Comparison of ENCODE assay signal across 19 cellular contexts in genomic region chr2:85199692-85200091, GRCh38.
"Had no signal": no experiment of that assay in that cellular context is flagged by ENCODE, and none has a peak within 500 bp of the region (broad histone marks: within the 10 kb centered on the region; RNA-seq: fewer than 3 reads in every experiment).

No MANE protein-coding gene starts in this region.

- DNase-seq: activated B cell treated with CpG ODN at 0.5 μM for 24 hours; activated CD4-positive, alpha-beta T cell treated with anti-CD3 and anti-CD28 coated beads, Interleukin-2, amount 10 ng/mL, durations not matched to agents 24 days and 14 days; activated CD8-positive, alpha-beta memory T cell treated with anti-CD3 and anti-CD28 coated beads, Interleukin-2, amount 50 U/mL, for 4 hours; activated CD8-positive, alpha-beta T cell treated with anti-CD3 and anti-CD28 coated beads, Interleukin-2, amount 10 ng/mL, durations not matched to agents 7 days and 5 days; activated gamma-delta T cell; activated T-cell treated with anti-CD3 and anti-CD28 coated beads, Interleukin-2, amount 50 U/mL, for 72 hours; amygdala; brain microvascular endothelial cell; effector memory CD4-positive, alpha-beta T cell; islet precursor cell; natural killer cell; spleen; stimulated activated CD4-positive, alpha-beta T cell treated with anti-CD3 and anti-CD28 coated beads, Interleukin-1b, Interleukin-23, amount 100 ng/mL, for 48 hours; stomach; SW 1271; upper lobe of right lung had no signal

- H3K9me3 ChIP-seq: spleen, stomach, thoracic aorta, upper lobe of right lung had no signal

- H3K4me1 ChIP-seq: spleen, stomach, upper lobe of right lung had no signal

- H3K4me3 ChIP-seq: spleen, stomach, thoracic aorta, upper lobe of right lung had no signal

- ATAC-seq: activated CD8-positive, alpha-beta T cell treated with anti-CD3 and anti-CD28 coated beads, Interleukin-2, amount 10 ng/mL, durations not matched to agents 7 days and 5 days; activated naive CD4-positive, alpha-beta T cell treated with anti-CD3 and anti-CD28 coated beads, Interleukin-2, amount 50 U/mL, for 72 hours; activated T-cell treated with anti-CD3 and anti-CD28 coated beads, Interleukin-2, amount 50 U/mL, for 72 hours; left lobe of liver; natural killer cell; upper lobe of right lung had no signal

- H3K27me3 ChIP-seq: brain microvascular endothelial cell, spleen, stomach, upper lobe of right lung had no signal

- H3K36me3 ChIP-seq: brain microvascular endothelial cell, spleen, stomach, thoracic aorta, upper lobe of right lung had no signal

- H3K27ac ChIP-seq: brain microvascular endothelial cell, spleen, stomach, thoracic aorta, upper lobe of right lung had no signal
